In the genomic region with DNA sequence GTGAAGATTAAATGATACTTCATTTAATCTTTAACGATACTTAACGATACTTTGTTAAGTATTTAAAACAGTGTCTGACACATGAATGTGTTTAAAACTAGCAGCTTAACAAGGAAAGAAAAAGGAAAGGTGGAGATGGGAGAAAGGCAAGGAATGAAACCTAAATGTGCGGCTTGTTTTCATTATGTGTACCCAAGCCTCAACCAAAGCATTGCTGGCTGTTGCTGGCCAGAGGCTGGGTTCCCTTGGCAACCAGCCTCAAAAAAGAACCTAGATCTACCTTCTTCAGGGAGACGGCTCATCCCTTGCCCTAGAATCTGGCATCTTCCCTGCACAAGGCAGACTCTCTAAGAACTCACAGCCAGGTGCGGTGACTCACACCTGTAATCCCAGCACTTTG, we compare ENCODE assay signal across 15 cellular contexts. TPM values are rescaled to one million over a fixed set of nuclear protein-coding genes. Genes with fewer than 3 reads are reported as not detected.
DNase-seq lines count a peak whose midpoint lies in the region; ATAC-seq and TF ChIP-seq lines count a peak whose summit lies in the region.
"Had no signal": no experiment of that assay in that cellular context is flagged by ENCODE, and none has a peak within 500 bp of the region (broad histone marks: within the 10 kb centered on the region; RNA-seq: fewer than 3 reads in every experiment).

No MANE protein-coding gene starts in this region.

- H3K9me3 ChIP-seq in cardiac muscle cell (ENCODE audit: low read depth) = no peaks in the 10 kb centered on the region
- H3K9me3 ChIP-seq in naive thymus-derived CD4-positive, alpha-beta T cell (ENCODE audit: control insufficient read depth in 2 of 3, low read length in 3 of 3) = no peaks in the 10 kb centered on the region
- H3K9me3 ChIP-seq: prostate gland, spleen had no signal

- H3K4me3 Mint-ChIP-seq in naive thymus-derived CD4-positive, alpha-beta T cell = peak overlapping the region in 7 of 10 donors; percentile 13 to 60 (median 38)
- H3K4me3 Mint-ChIP-seq: effector memory CD8-positive, alpha-beta T cell had no signal

- no peaks in the 10 kb centered on the region for H3K27me3 ChIP-seq in cardiac muscle cell
- H3K27me3 ChIP-seq in naive thymus-derived CD4-positive, alpha-beta T cell (ENCODE audit: control insufficient read depth in 2 of 2, insufficient read depth in 2 of 2, low read length in 2 of 2) = no peaks in the 10 kb centered on the region
- H3K27me3 ChIP-seq: spleen had no signal

- peaks cover 17 to 66% (median 53%) of the 10 kb centered on the region in 7 donors for H3K4me1 Mint-ChIP-seq in naive thymus-derived CD4-positive, alpha-beta T cell

- POLR2A ChIA-PET in naive thymus-derived CD4-positive, alpha-beta T cell (lab: Charles Lee) = interaction anchor here (0.6 to 29.1 kb wide), 5 partner anchors 13 to 178 kb away, joined by 3 to 1973 read pairs (median 5); partner anchors contain the start of genes MXD1 and PCBP1

- H3K36me3 Mint-ChIP-seq in naive thymus-derived CD4-positive, alpha-beta T cell = peaks cover 8 to 29% (median 28%) of the 10 kb centered on the region in 5 donors

- CTCF ChIA-PET in naive thymus-derived CD4-positive, alpha-beta T cell (lab: Charles Lee) = interaction anchor here (1.0 to 5.6 kb wide), 6 partner anchors 9 to 163 kb away, joined by 3 to 32 read pairs (median 4); no protein-coding TSS in a partner anchor

- no peaks in the 10 kb centered on the region for H3K4me1 ChIP-seq in cardiac muscle cell (ENCODE audit: low read depth)
- H3K4me1 ChIP-seq in naive thymus-derived CD4-positive, alpha-beta T cell (ENCODE audit: control insufficient read depth in 2 of 2, insufficient read depth in 2 of 2, low read length in 2 of 2) = peaks cover 32 to 34% of the 10 kb centered on the region in 2 donors
- H3K4me1 ChIP-seq: prostate gland had no signal

- H3K36me3 ChIP-seq in cardiac muscle cell = peaks cover 11% of the 10 kb centered on the region
- H3K36me3 ChIP-seq in naive thymus-derived CD4-positive, alpha-beta T cell (ENCODE audit: control insufficient read depth in 2 of 3, insufficient read depth in 3 of 3, low read length in 3 of 3) = peaks cover 0 to 14% (median 0%) of the 10 kb centered on the region in 3 experiments
- H3K36me3 ChIP-seq: prostate gland had no signal

- peak overlapping the region; percentile 28 for H3K27ac ChIP-seq in cardiac muscle cell
- H3K27ac ChIP-seq in naive thymus-derived CD4-positive, alpha-beta T cell (ENCODE audit: low read depth, low read length) = peak overlapping the region; percentile 32

- intact Hi-C loops in left cardiac atrium (cut with DNase I) = loop anchor here in 1 of 2 donors (5.0 kb wide), 1 partner anchor 161 kb away; no protein-coding TSS in a partner anchor
- intact Hi-C loops in naive thymus-derived CD4-positive, alpha-beta T cell (cut with micrococcal nuclease) = loop anchor here (5.0 kb wide), 4 partner anchors 119 to 346 kb away; partner anchors contain the start of genes C2orf42 (in 1 of the 2), FAM136A (in 1 of the 2) and TIA1 (in 1 of the 2)

- no peaks in the 10 kb centered on the region for H3K9me3 Mint-ChIP-seq in naive thymus-derived CD4-positive, alpha-beta T cell
- H3K9me3 Mint-ChIP-seq: effector memory CD8-positive, alpha-beta T cell had no signal

- ATAC-seq in left cardiac atrium (no peak), HG02759 (IDR thresholded peaks at IDR 0.05; ENCODE audit: unreplicated experiment) (no peak), GM21526 (IDR thresholded peaks at IDR 0.05; ENCODE audit: low FRiP score, unreplicated experiment) (no peak), GM21515 (IDR thresholded peaks at IDR 0.05; ENCODE audit: unreplicated experiment) (no peak)
- ATAC-seq in naive thymus-derived CD4-positive, alpha-beta T cell = no peak
- ATAC-seq: effector memory CD8-positive, alpha-beta T cell; left colon had no signal

- H3K27ac Mint-ChIP-seq in naive thymus-derived CD4-positive, alpha-beta T cell = peak overlapping the region; percentile 23 to 91 (median 84)

- no peaks in the 10 kb centered on the region for H3K27me3 Mint-ChIP-seq in naive thymus-derived CD4-positive, alpha-beta T cell
- H3K27me3 Mint-ChIP-seq: effector memory CD8-positive, alpha-beta T cell had no signal

- DNase-seq in cardiac muscle cell (ENCODE audit: low read depth in 1 of 2, low spot score in 1 of 2) (no peak), left cardiac atrium (no peak), astrocyte of the hippocampus (ENCODE audit: low read depth, low spot score) (peak; percentile 58), NCI-H1105 treated with DMSO at 0.1 percent for 48 hours (lab: John Stamatoyannopoulos, UW) (no peak)
- DNase-seq in naive thymus-derived CD4-positive, alpha-beta T cell = no peak
- DNase-seq: Calu3; effector memory CD8-positive, alpha-beta T cell; GOT3; left colon; spleen; stimulated activated naive CD4-positive, alpha-beta T cell treated with Interleukin-2 at 50 U/mL for 16 hours had no signal

- TF ChIP-seq CTCF in cardiac muscle cell (IDR thresholded peaks at IDR 0.05; ENCODE audit: low read depth, low read length) = no peak

- H3K4me3 ChIP-seq in cardiac muscle cell = no peak overlapping the region
- H3K4me3 ChIP-seq in naive thymus-derived CD4-positive, alpha-beta T cell (ENCODE audit: low read length) = no peak overlapping the region
- H3K4me3 ChIP-seq: prostate gland, spleen had no signal

RNA-seq across cellular contexts. Expression of gene PCBP1, which starts 13.8 kb away (rescaled TPM):
- 87.9 and 127 TPM in 2 replicates for total RNA-seq in cardiac muscle cell
- polyA plus RNA-seq in cardiac muscle cell = 152 and 166 TPM in 2 replicates
- total RNA-seq in left cardiac atrium = 100 to 1,000 TPM; 230 to 248 TPM
- 100 to 1,000 TPM; 257 to 487 (median 368) TPM for total RNA-seq in naive thymus-derived CD4-positive, alpha-beta T cell
- 100 to 1,000 TPM; 178 to 198 TPM for polyA plus RNA-seq in naive thymus-derived CD4-positive, alpha-beta T cell
